Comparison of ENCODE assay signal across 1 cellular context in the genomic region with DNA sequence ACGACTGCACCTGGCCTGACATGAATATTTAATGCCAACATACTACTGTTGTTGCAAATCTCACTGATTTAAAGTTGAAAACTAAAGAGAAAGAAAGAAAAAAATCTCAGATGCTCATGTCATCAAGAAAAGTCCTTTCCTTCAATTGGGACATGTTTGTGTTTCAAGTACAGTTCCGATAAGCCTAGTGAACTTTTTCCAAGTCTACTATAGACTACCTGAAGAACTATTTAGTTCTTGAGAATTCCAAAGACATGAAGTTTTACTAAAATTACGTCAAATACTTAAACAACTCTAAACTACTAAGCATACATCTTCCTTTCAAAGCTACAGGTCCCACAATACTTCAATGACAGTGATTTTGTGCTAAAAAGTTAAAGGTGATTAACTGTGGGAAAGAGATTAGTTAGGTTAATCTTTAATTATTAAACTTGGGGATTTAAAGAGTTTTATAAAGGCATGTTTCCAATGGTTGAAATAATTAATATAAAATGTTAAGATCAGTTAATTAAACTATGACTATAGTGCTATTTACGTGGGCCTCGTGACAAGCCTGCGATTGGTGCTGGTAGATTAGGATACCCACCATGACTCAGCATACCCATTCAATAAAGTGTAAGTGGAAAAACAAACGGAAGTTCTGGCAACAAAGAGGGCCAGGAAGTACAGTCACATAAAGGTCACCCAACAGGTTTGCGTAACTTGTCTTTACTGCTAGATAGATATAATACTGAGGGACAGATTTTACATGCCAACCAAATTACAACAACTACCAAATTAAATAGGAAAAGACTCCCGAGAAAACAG.
TF ChIP-seq lines count a peak whose summit lies in the region.

No MANE protein-coding gene starts in this region.

TF ChIP-seq in HepG2, 621 proteins besides CTCF, POLR2A, EP300 and RAD21 (continued from another document and continues in another):
- TF ChIP-seq ZNF570 (CRISPR knock-in tag; IDR thresholded peaks at IDR 0.05; ENCODE audit: borderline replicate concordance) (no peak), SOX5 (CRISPR knock-in tag; IDR thresholded peaks at IDR 0.05; ENCODE audit: borderline replicate concordance) (peak; percentile 91), NCOA1 (CRISPR knock-in tag; IDR thresholded peaks at IDR 0.05) (no peak), ZNF629 (CRISPR knock-in tag; conservative IDR thresholded peaks at IDR 0.05) (peak; percentile 70), ZNF317 (CRISPR knock-in tag; IDR thresholded peaks at IDR 0.05) (no peak), ZSCAN21 (CRISPR knock-in tag; IDR thresholded peaks at IDR 0.05; ENCODE audit: borderline replicate concordance) (no peak), DZIP1 (CRISPR knock-in tag; IDR thresholded peaks at IDR 0.05) (no peak), NCOR1 (IDR thresholded peaks at IDR 0.05; ENCODE audit: borderline replicate concordance, low read length) (peak; percentile 54; the same call in 1 of the 2 replicates), ZNF17 (CRISPR knock-in tag; IDR thresholded peaks at IDR 0.05) (no peak), FOXO4 (CRISPR knock-in tag; conservative IDR thresholded peaks at IDR 0.05) (no peak), FOXA1 (IDR thresholded peaks at IDR 0.05) (no peak), FOXA1 (CRISPR knock-in tag; IDR thresholded peaks at IDR 0.05) (peak; percentile 83), DDIT3 (CRISPR knock-in tag; IDR thresholded peaks at IDR 0.05) (no peak), RNF2 (conservative IDR thresholded peaks at IDR 0.05; ENCODE audit: low read depth) (no peak), FOXK2 (IDR thresholded peaks at IDR 0.05) (no peak), RFXAP (CRISPR knock-in tag; IDR thresholded peaks at IDR 0.05; ENCODE audit: borderline replicate concordance) (peak; percentile 28; the same call in 1 of the 2 replicates), MTF2 (CRISPR knock-in tag; IDR thresholded peaks at IDR 0.05; ENCODE audit: borderline replicate concordance) (no peak), KDM5A (IDR thresholded peaks at IDR 0.05; ENCODE audit: borderline replicate concordance, low read length) (no peak), ZNF580 (CRISPR knock-in tag; IDR thresholded peaks at IDR 0.05; ENCODE audit: borderline replicate concordance, low read depth) (no peak), JARID2 (CRISPR knock-in tag; IDR thresholded peaks at IDR 0.05; ENCODE audit: insufficient replicate concordance) (no peak), SMYD3 (CRISPR knock-in tag; IDR thresholded peaks at IDR 0.05) (peak; percentile 58; the same call in 1 of the 2 replicates), NFIB (CRISPR knock-in tag; IDR thresholded peaks at IDR 0.05; ENCODE audit: borderline replicate concordance) (no peak), TCF7 (IDR thresholded peaks at IDR 0.05; ENCODE audit: low read depth) (peak; percentile 71), FOXA3 (CRISPR knock-in tag; IDR thresholded peaks at IDR 0.05) (peak; percentile 84), ZNF256 (CRISPR knock-in tag; conservative IDR thresholded peaks at IDR 0.05) (no peak), ZNF589 (CRISPR knock-in tag; conservative IDR thresholded peaks at IDR 0.05) (no peak), THAP11 (CRISPR knock-in tag; IDR thresholded peaks at IDR 0.05) (peak; percentile 60; the same call in 1 of the 2 replicates), ZNF496 (CRISPR knock-in tag; IDR thresholded peaks at IDR 0.05; ENCODE audit: insufficient replicate concordance) (no peak), ZNF232 (CRISPR knock-in tag; IDR thresholded peaks at IDR 0.05; ENCODE audit: borderline replicate concordance) (no peak), SP140L (CRISPR knock-in tag; IDR thresholded peaks at IDR 0.05; ENCODE audit: borderline replicate concordance) (no peak), THYN1 (CRISPR knock-in tag; IDR thresholded peaks at IDR 0.05; ENCODE audit: borderline replicate concordance, low read depth) (no peak), STAT6 (CRISPR knock-in tag; IDR thresholded peaks at IDR 0.05; ENCODE audit: borderline replicate concordance) (no peak), ZNF577 (CRISPR knock-in tag; IDR thresholded peaks at IDR 0.05; ENCODE audit: borderline replicate concordance, low read depth) (no peak), ZNF282 (IDR thresholded peaks at IDR 0.05; ENCODE audit: partially characterized antibody) (no peak), FOSL2 (CRISPR knock-in tag; IDR thresholded peaks at IDR 0.05) (peak; percentile 96), MXD4 (CRISPR knock-in tag; IDR thresholded peaks at IDR 0.05) (no peak), SOX13 (IDR thresholded peaks at IDR 0.05) (peak; percentile 76), SOX13 (CRISPR knock-in tag; conservative IDR thresholded peaks at IDR 0.05 in 1 of 2, IDR thresholded peaks at IDR 0.05 in 1 of 2) (peak in 1 of 2 experiments; percentile 91; a peak in 2 of 4 replicates)
- TF ChIP-seq, protein P1, sequence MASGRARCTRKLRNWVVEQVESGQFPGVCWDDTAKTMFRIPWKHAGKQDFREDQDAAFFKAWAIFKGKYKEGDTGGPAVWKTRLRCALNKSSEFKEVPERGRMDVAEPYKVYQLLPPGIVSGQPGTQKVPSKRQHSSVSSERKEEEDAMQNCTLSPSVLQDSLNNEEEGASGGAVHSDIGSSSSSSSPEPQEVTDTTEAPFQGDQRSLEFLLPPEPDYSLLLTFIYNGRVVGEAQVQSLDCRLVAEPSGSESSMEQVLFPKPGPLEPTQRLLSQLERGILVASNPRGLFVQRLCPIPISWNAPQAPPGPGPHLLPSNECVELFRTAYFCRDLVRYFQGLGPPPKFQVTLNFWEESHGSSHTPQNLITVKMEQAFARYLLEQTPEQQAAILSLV (CRISPR knock-in tag; IDR thresholded peaks at IDR 0.05; ENCODE audit: borderline replicate concordance) = no peak; the same call in 1 of the 2 replicates
- TF ChIP-seq, protein P2, sequence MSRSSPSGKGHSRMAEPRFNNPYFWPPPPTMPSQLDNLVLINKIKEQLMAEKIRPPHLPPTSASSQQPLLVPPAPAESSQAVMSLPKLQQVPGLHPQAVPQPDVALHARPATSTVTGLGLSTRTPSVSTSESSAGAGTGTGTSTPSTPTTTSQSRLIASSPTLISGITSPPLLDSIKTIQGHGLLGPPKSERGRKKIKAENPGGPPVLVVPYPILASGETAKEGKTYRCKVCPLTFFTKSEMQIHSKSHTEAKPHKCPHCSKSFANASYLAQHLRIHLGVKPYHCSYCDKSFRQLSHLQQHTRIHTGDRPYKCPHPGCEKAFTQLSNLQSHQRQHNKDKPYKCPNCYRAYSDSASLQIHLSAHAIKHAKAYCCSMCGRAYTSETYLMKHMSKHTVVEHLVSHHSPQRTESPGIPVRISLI (CRISPR knock-in tag; IDR thresholded peaks at IDR 0.05; ENCODE audit: borderline replicate concordance) = no peak
- TF ChIP-seq, protein P3, sequence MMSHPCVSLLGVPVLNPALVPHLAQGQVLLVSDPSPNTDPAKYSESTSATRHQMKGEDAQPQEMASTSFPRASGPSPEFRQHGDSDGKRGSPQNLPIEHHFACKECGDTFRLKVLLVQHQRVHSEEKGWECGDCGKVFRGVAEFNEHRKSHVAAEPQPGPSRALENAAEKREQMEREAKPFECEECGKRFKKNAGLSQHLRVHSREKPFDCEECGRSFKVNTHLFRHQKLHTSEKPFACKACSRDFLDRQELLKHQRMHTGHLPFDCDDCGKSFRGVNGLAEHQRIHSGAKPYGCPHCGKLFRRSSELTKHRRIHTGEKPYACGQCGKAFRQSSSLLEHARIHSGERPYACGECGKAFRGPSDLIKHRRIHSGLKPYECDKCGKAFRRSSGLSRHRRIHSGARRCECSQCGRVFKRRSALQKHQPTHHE (CRISPR knock-in tag; IDR thresholded peaks at IDR 0.05; ENCODE audit: borderline replicate concordance) = no peak
- TF ChIP-seq, protein P4, sequence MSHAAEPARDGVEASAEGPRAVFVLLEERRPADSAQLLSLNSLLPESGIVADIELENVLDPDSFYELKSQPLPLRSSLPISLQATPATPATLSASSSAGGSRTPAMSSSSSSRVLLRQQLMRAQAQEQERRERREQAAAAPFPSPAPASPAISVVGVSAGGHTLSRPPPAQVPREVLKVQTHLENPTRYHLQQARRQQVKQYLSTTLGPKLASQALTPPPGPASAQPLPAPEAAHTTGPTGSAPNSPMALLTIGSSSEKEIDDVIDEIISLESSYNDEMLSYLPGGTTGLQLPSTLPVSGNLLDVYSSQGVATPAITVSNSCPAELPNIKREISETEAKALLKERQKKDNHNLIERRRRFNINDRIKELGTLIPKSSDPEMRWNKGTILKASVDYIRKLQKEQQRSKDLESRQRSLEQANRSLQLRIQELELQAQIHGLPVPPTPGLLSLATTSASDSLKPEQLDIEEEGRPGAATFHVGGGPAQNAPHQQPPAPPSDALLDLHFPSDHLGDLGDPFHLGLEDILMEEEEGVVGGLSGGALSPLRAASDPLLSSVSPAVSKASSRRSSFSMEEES (CRISPR knock-in tag; IDR thresholded peaks at IDR 0.05) = peak; percentile 82; the same call in 1 of the 2 replicates
- TF ChIP-seq, protein P5, sequence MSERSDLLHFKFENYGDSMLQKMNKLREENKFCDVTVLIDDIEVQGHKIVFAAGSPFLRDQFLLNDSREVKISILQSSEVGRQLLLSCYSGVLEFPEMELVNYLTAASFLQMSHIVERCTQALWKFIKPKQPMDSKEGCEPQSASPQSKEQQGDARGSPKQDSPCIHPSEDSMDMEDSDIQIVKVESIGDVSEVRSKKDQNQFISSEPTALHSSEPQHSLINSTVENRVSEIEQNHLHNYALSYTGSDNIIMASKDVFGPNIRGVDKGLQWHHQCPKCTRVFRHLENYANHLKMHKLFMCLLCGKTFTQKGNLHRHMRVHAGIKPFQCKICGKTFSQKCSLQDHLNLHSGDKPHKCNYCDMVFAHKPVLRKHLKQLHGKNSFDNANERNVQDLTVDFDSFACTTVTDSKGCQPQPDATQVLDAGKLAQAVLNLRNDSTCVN (CRISPR knock-in tag; IDR thresholded peaks at IDR 0.05; ENCODE audit: borderline replicate concordance) = no peak
- TF ChIP-seq, protein P6, sequence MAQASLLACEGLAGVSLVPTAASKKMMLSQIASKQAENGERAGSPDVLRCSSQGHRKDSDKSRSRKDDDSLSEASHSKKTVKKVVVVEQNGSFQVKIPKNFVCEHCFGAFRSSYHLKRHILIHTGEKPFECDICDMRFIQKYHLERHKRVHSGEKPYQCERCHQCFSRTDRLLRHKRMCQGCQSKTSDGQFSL (CRISPR knock-in tag; IDR thresholded peaks at IDR 0.05) = no peak
